ENCODE assay signal across 22 cellular contexts in genomic region chr6:47663462-47664216, GRCh38. TPM values are rescaled to one million over a fixed set of nuclear protein-coding genes. Genes with fewer than 3 reads are reported as not detected.
A peak's percentile ranks its signal among the peaks of the same experiment; 100 is the strongest.
DNase-seq lines count a peak whose midpoint lies in the region; ATAC-seq and TF ChIP-seq lines count a peak whose summit lies in the region.
"Had no signal": no experiment of that assay in that cellular context is flagged by ENCODE, and none has a peak within 500 bp of the region (broad histone marks: within the 10 kb centered on the region; RNA-seq: fewer than 3 reads in every experiment).

No MANE protein-coding gene starts in this region.

- H3K36me3 ChIP-seq in psoas muscle (ENCODE audit: insufficient read depth in 1 of 2, low read depth in 1 of 2) (no peaks in the 10 kb centered on the region), sigmoid colon (no peaks in the 10 kb centered on the region)
- no peaks in the 10 kb centered on the region for H3K36me3 ChIP-seq in naive thymus-derived CD4-positive, alpha-beta T cell (ENCODE audit: control insufficient read depth in 2 of 3, insufficient read depth in 3 of 3, low read length in 3 of 3)
- H3K36me3 ChIP-seq: suprapubic skin had no signal

- POLR2A ChIA-PET in naive thymus-derived CD4-positive, alpha-beta T cell (lab: Charles Lee) = no interaction called here

- no peaks in the 10 kb centered on the region for H3K4me1 ChIP-seq in psoas muscle
- no peaks in the 10 kb centered on the region for H3K4me1 ChIP-seq in naive thymus-derived CD4-positive, alpha-beta T cell (ENCODE audit: control insufficient read depth in 2 of 2, insufficient read depth in 2 of 2, low read length in 2 of 2)
- no peaks in the 10 kb centered on the region for H3K4me1 ChIP-seq in sigmoid colon
- H3K4me1 ChIP-seq: suprapubic skin had no signal

- CTCF ChIA-PET in naive thymus-derived CD4-positive, alpha-beta T cell (lab: Charles Lee) = no interaction called here

- no peaks in the 10 kb centered on the region for H3K36me3 Mint-ChIP-seq in naive thymus-derived CD4-positive, alpha-beta T cell
- H3K36me3 Mint-ChIP-seq: immature natural killer cell; natural killer cell treated with Interleukin-12 subunit alpha and Interleukin-12 subunit beta and Interleukin-15 and Interleukin-18, amount 100 ng/mL, for 72 hours had no signal

- H3K4me3 Mint-ChIP-seq in naive thymus-derived CD4-positive, alpha-beta T cell = no peak overlapping the region
- H3K4me3 Mint-ChIP-seq: activated naive CD8-positive, alpha-beta T cell treated with anti-CD3 and anti-CD28 coated beads, Interleukin-2, amount 50 U/mL, for 24 hours; immature natural killer cell; natural killer cell treated with Interleukin-12 subunit alpha and Interleukin-12 subunit beta and Interleukin-15 and Interleukin-18, amount 100 ng/mL, for 72 hours had no signal

- H3K27me3 ChIP-seq in psoas muscle (ENCODE audit: insufficient read depth in 3 of 3, low read length in 2 of 3) (no peaks in the 10 kb centered on the region), sigmoid colon (no peaks in the 10 kb centered on the region)
- H3K27me3 ChIP-seq in naive thymus-derived CD4-positive, alpha-beta T cell (ENCODE audit: control insufficient read depth in 2 of 2, insufficient read depth in 2 of 2, low read length in 2 of 2) = no peaks in the 10 kb centered on the region
- H3K27me3 ChIP-seq: suprapubic skin had no signal

- TF ChIP-seq EP300 in sigmoid colon (IDR thresholded peaks at IDR 0.05) = no peak

- H3K27me3 Mint-ChIP-seq in naive thymus-derived CD4-positive, alpha-beta T cell = peaks cover 12 to 40% (median 20%) of the 10 kb centered on the region in 5 donors

- TF ChIP-seq POLR2A in sigmoid colon (IDR thresholded peaks at IDR 0.05) = no peak

- no peak overlapping the region for H3K27ac ChIP-seq in psoas muscle
- H3K27ac ChIP-seq in naive thymus-derived CD4-positive, alpha-beta T cell (ENCODE audit: low read depth, low read length) = no peak overlapping the region
- no peak overlapping the region for H3K27ac ChIP-seq in sigmoid colon
- H3K27ac ChIP-seq: 22Rv1 had no signal

- WGBS in psoas muscle, 3 donors = 60 to 64% (median 62%) methylated on average over 13 of the region's 13 CpGs
- 92 to 95% methylated on average over 13 of the region's 13 CpGs for WGBS in sigmoid colon, 2 donors

- peaks cover 0 to 2% (median 0%) of the 10 kb centered on the region in 7 donors for H3K4me1 Mint-ChIP-seq in naive thymus-derived CD4-positive, alpha-beta T cell
- H3K4me1 Mint-ChIP-seq: activated naive CD8-positive, alpha-beta T cell treated with anti-CD3 and anti-CD28 coated beads, Interleukin-2, amount 50 U/mL, for 24 hours; immature natural killer cell had no signal

- intact Hi-C loops in psoas muscle (cut with DNase I) (no loop called here), sigmoid colon (cut with DNase I) (no loop called here)
- intact Hi-C loops in naive thymus-derived CD4-positive, alpha-beta T cell (cut with micrococcal nuclease) = no loop called here

- H3K4me3 ChIP-seq in psoas muscle (no peak overlapping the region), sigmoid colon (no peak overlapping the region)
- no peak overlapping the region for H3K4me3 ChIP-seq in naive thymus-derived CD4-positive, alpha-beta T cell (ENCODE audit: low read length)
- H3K4me3 ChIP-seq: suprapubic skin had no signal

- H3K9me3 Mint-ChIP-seq in naive thymus-derived CD4-positive, alpha-beta T cell = no peaks in the 10 kb centered on the region
- H3K9me3 Mint-ChIP-seq: activated naive CD8-positive, alpha-beta T cell treated with anti-CD3 and anti-CD28 coated beads, Interleukin-2, amount 50 U/mL, for 24 hours; immature natural killer cell; natural killer cell treated with Interleukin-12 subunit alpha and Interleukin-12 subunit beta and Interleukin-15 and Interleukin-18, amount 100 ng/mL, for 72 hours had no signal

- no peak overlapping the region for H3K27ac Mint-ChIP-seq in naive thymus-derived CD4-positive, alpha-beta T cell
- H3K27ac Mint-ChIP-seq: activated naive CD8-positive, alpha-beta T cell treated with anti-CD3 and anti-CD28 coated beads, Interleukin-2, amount 50 U/mL, for 24 hours; immature natural killer cell; natural killer cell treated with Interleukin-12 subunit alpha and Interleukin-12 subunit beta and Interleukin-15 and Interleukin-18, amount 100 ng/mL, for 72 hours had no signal

- TF ChIP-seq CTCF in psoas muscle (IDR thresholded peaks at IDR 0.05) (no peak), sigmoid colon (IDR thresholded peaks at IDR 0.05) (no peak)

- H3K9me3 ChIP-seq in psoas muscle = no peaks in the 10 kb centered on the region
- no peaks in the 10 kb centered on the region for H3K9me3 ChIP-seq in naive thymus-derived CD4-positive, alpha-beta T cell (ENCODE audit: control insufficient read depth in 2 of 3, low read length in 3 of 3)
- no peaks in the 10 kb centered on the region for H3K9me3 ChIP-seq in sigmoid colon
- H3K9me3 ChIP-seq: suprapubic skin had no signal

- ATAC-seq in esophagus mucosa (peak; percentile 50), psoas muscle (peak in 3 of 4 donors; percentile 21 to 56 (median 35)), GM21786 (IDR thresholded peaks at IDR 0.05; ENCODE audit: unreplicated experiment) (no peak)
- ATAC-seq in naive thymus-derived CD4-positive, alpha-beta T cell = no peak
- ATAC-seq: activated naive CD8-positive, alpha-beta T cell treated with anti-CD3 and anti-CD28 coated beads, Interleukin-2, amount 50 U/mL, for 24 hours; natural killer cell treated with Interleukin-12 subunit alpha and Interleukin-12 subunit beta and Interleukin-15 and Interleukin-18, amount 100 ng/mL, for 72 hours; Panc1; SK-N-SH treated with all-trans-retinoic acid at 6 μM for 48 hours had no signal

- DNase-seq in DMS153 (lab: John Stamatoyannopoulos, UW) = peak; percentile 44
- no peak for DNase-seq in DMS153 treated with DMSO at 0.1 percent for 48 hours (lab: John Stamatoyannopoulos, UW; ENCODE audit: unreplicated experiment)
- DNase-seq in NCI-H774 (lab: John Stamatoyannopoulos, UW) = peak; percentile 49
- DNase-seq in psoas muscle = no peak
- no peak for DNase-seq in naive thymus-derived CD4-positive, alpha-beta T cell
- DNase-seq in sigmoid colon = no peak
- DNase-seq: activated CD4-positive, alpha-beta T cell treated with anti-CD3 and anti-CD28 coated beads for 4 hours; activated naive CD8-positive, alpha-beta T cell treated with anti-CD3 and anti-CD28 coated beads, Interleukin-2, amount 50 U/mL, for 24 hours; COR-L47; dermis blood vessel endothelial cell; GDM1; immature natural killer cell; NCI-H1417 treated with DMSO at 0.1 percent for 48 hours; NCI-H526 treated with DMSO at 0.1 percent for 48 hours; stimulated activated CD4-positive, alpha-beta T cell treated with anti-CD3 and anti-CD28 coated beads, Interleukin-4, amount 100 ng/mL, for 4 hours had no signal

RNA-seq across cellular contexts. Expression of gene ADGRF4, which starts 34.7 kb away (rescaled TPM):
- total RNA-seq in esophagus mucosa (13.6 TPM), psoas muscle (under 1 TPM in 1 of 4 donors, not detected in 3; 0.18 TPM), sigmoid colon (under 1 TPM in 1 of 4 donors, not detected in 3; 0.28 TPM)
- polyA plus RNA-seq in psoas muscle (under 1 TPM in 1 of 3 donors, not detected in 2; 0.03 TPM), sigmoid colon (1 to 10 TPM in 2 of 3 donors, under 1 TPM in 1; 0.46 to 1.5 (median 1.2) TPM)
- not detected for total RNA-seq in naive thymus-derived CD4-positive, alpha-beta T cell
- not detected for polyA plus RNA-seq in naive thymus-derived CD4-positive, alpha-beta T cell
- total RNA-seq: natural killer cell treated with Interleukin-12 subunit alpha and Interleukin-12 subunit beta and Interleukin-15 and Interleukin-18, amount 100 ng/mL, for 72 hours had no signal
- polyA plus RNA-seq: immature natural killer cell had no signal

Comparison
In these comparisons a context has a peak if more than half of its experiments do, and no peak if none do; other contexts are left out.
1. DNase-seq: peak in DMS153 (single experiment) and NCI-H774 (single experiment); none in DMS153 treated with DMSO at 0.1 percent for 48 hours (single experiment), psoas muscle (0 of 2), naive thymus-derived CD4-positive, alpha-beta T cell (0 of 9) and sigmoid colon (single experiment).
2. ATAC-seq: peak in esophagus mucosa (single experiment) and psoas muscle (3 of 4); none in GM21786 (single experiment) and naive thymus-derived CD4-positive, alpha-beta T cell (single experiment).
3. RNA of gene ADGRF4, which starts 34.7 kb away (total RNA-seq): 13.6 TPM in esophagus mucosa (single experiment); 0.18 TPM in psoas muscle, not detected in naive thymus-derived CD4-positive, alpha-beta T cell and 0.28 TPM in sigmoid colon; every median in the first group is over 10 times any median in the second.